In genomic region chrX:19991350-19991718, GRCh38 we compare ENCODE assay signal across 8 cellular contexts. TPM values are rescaled to one million over a fixed set of nuclear protein-coding genes. Genes with fewer than 3 reads are reported as not detected.
A peak's percentile ranks its signal among the peaks of the same experiment; 100 is the strongest.
DNase-seq lines count a peak whose midpoint lies in the region; ATAC-seq and TF ChIP-seq lines count a peak whose summit lies in the region.

No MANE protein-coding gene starts in this region.

- H3K4me1 ChIP-seq in DOHH2 (ENCODE audit: control insufficient read depth, low read length): peaks cover 13% of the 10 kb centered on the region
- H3K4me1 ChIP-seq in colonic mucosa: no peaks in the 10 kb centered on the region
- H3K4me1 ChIP-seq in prostate gland (replicated peaks): no peaks in the 10 kb centered on the region

- ATAC-seq in HG02884 (IDR thresholded peaks at IDR 0.05; ENCODE audit: unreplicated experiment): no peak
- no peak for ATAC-seq in HG02798 (IDR thresholded peaks at IDR 0.05; ENCODE audit: poor library complexity, unreplicated experiment)

- intact Hi-C loops in colonic mucosa (cut with DNase I) (loop anchor here (5.0 kb wide), 1 partner anchor 89 kb away; no protein-coding TSS in a partner anchor), prostate gland (cut with DNase I) (loop anchor here (10.0 kb wide), 1 partner anchor 87 kb away; no protein-coding TSS in a partner anchor)

- POLR2A ChIA-PET in GM10248 (lab: Yijun Ruan, JAX): no interaction called here

- 44% methylated on average over 6 of the region's 6 CpGs for WGBS in prostate gland

- CTCF ChIA-PET in GM10248 (lab: Yijun Ruan, JAX): interaction anchor here (0.7 to 4.2 kb wide), 8 partner anchors 9 to 619 kb away, joined by 3 to 23 read pairs (median 4); no protein-coding TSS in a partner anchor

- TF ChIP-seq POLR2A in prostate gland (IDR thresholded peaks at IDR 0.05): no peak

- H3K27me3 ChIP-seq in DOHH2 (ENCODE audit: control insufficient read depth, low read length) (no peaks in the 10 kb centered on the region), colonic mucosa (no peaks in the 10 kb centered on the region), prostate gland (replicated peaks; ENCODE audit: insufficient read depth) (no peaks in the 10 kb centered on the region)

- H3K79me2 ChIP-seq in DOHH2 (ENCODE audit: control insufficient read depth, low read length): peaks cover 4% of the 10 kb centered on the region; the same call in 1 of the 2 replicates

- H3K4me2 ChIP-seq in DOHH2 (ENCODE audit: low read length): peak overlapping the region; percentile 79

- TF ChIP-seq CTCF in DOHH2 (IDR thresholded peaks at IDR 0.05; ENCODE audit: low read depth, low read length, poor library complexity, severe bottlenecking): peak; percentile 9
- TF ChIP-seq CTCF in colonic mucosa (IDR thresholded peaks at IDR 0.05): peak; percentile 13
- TF ChIP-seq CTCF in prostate gland (IDR thresholded peaks at IDR 0.05): no peak
- no peak for TF ChIP-seq CTCF in GM10248 (IDR thresholded peaks at IDR 0.05; ENCODE audit: control extremely low read depth, extremely low read depth, low read depth, missing control alignments)

- peak; percentile 26 for DNase-seq in NCI-H69 (lab: John Stamatoyannopoulos, UW)
- no peak for DNase-seq in colonic mucosa
- DNase-seq in prostate gland (ENCODE audit: low spot score): no peak
- DNase-seq in GM10248 (ENCODE audit: extremely low spot score): no peak
- DNase-seq in H4 (ENCODE audit: low spot score): no peak

- H3K36me3 ChIP-seq in DOHH2 (ENCODE audit: control insufficient read depth, low read length) (no peaks in the 10 kb centered on the region), colonic mucosa (no peaks in the 10 kb centered on the region), prostate gland (no peaks in the 10 kb centered on the region)

- no peaks in the 10 kb centered on the region for H4K20me1 ChIP-seq in DOHH2 (ENCODE audit: control insufficient read depth, insufficient read depth, low read depth, low read length)

- H3F3A ChIP-seq in DOHH2 (ENCODE audit: control insufficient read depth, insufficient read depth): no peaks in the 10 kb centered on the region

- H3K9me3 ChIP-seq in DOHH2 (ENCODE audit: control insufficient read depth, insufficient read depth, low read length): no peaks in the 10 kb centered on the region
- H3K9me3 ChIP-seq in colonic mucosa: no peaks in the 10 kb centered on the region
- no peaks in the 10 kb centered on the region for H3K9me3 ChIP-seq in prostate gland

- H3K9me2 ChIP-seq in DOHH2 (replicated peaks; ENCODE audit: control insufficient read depth, low read length): no peaks in the 10 kb centered on the region

- H3K4me3 ChIP-seq in DOHH2 (ENCODE audit: low read length) (peak overlapping the region; percentile 69), colonic mucosa (peak overlapping the region; percentile 1), prostate gland (peak overlapping the region; percentile 55 to 58)

- H3K27ac ChIP-seq in DOHH2 (ENCODE audit: low read depth, low read length): no peak overlapping the region
- H3K27ac ChIP-seq in colonic mucosa: no peak overlapping the region
- H3K27ac ChIP-seq in prostate gland: peak overlapping the region; percentile 78 to 79

- H3K9ac ChIP-seq in colonic mucosa (ENCODE audit: low read depth in 2 of 2, low read length in 2 of 2): peak overlapping the region in 1 of 2 donors; percentile 41

RNA-seq across cellular contexts. Expression of gene BCLAF3, which starts 0.5 kb away (rescaled TPM):
- 10 to 100 TPM; 11.0 to 14.9 TPM for total RNA-seq in colonic mucosa
- 10 to 100 TPM in 1 of 2 donors, 1 to 10 TPM in 1; 7.3 to 10.1 TPM for total RNA-seq in prostate gland
- 1.7 and 1.9 TPM in 2 replicates for total RNA-seq in H4 (2014; rRNA removed; shearing (Covaris generic))

Comparison
In these comparisons a context has a peak if more than half of its experiments do, and no peak if none do; other contexts are left out.
1. H3K27ac ChIP-seq: peak in prostate gland (2 of 2); none in DOHH2 (single experiment) and colonic mucosa (single experiment).
2. H3K4me3 ChIP-seq: peak in every context shown above with its lines; median percentile 69 in DOHH2; 56 in prostate gland; 1 in colonic mucosa.
3. CTCF ChIP-seq: peak in DOHH2 (single experiment) and colonic mucosa (single experiment); none in prostate gland (0 of 4) and GM10248 (single experiment).